In genomic region chr10:63375006-63375405, GRCh38 we compare ENCODE assay signal across 1 cellular context.
TF ChIP-seq lines count a peak whose summit lies in the region.

No MANE protein-coding gene starts in this region.

TF ChIP-seq in K562, 482 proteins besides CTCF, POLR2A, EP300 and RAD21:
- no peak for TF ChIP-seq MAZ (CRISPR knock-in tag; conservative IDR thresholded peaks at IDR 0.05 in 1 of 2, IDR thresholded peaks at IDR 0.05 in 1 of 2)
- TF ChIP-seq SPI1 (IDR thresholded peaks at IDR 0.05; ENCODE audit: borderline replicate concordance, low read depth, low read length), result no peak
- no peak for TF ChIP-seq DDX20 (tag; IDR thresholded peaks at IDR 0.05; ENCODE audit: low read depth)
- no peak for TF ChIP-seq RBFOX2 (IDR thresholded peaks at IDR 0.05; ENCODE audit: low read depth, low read length)
- TF ChIP-seq ARID3B (CRISPR knock-in tag; IDR thresholded peaks at IDR 0.05; ENCODE audit: borderline replicate concordance), result no peak
- no peak for TF ChIP-seq ZNF655 (CRISPR knock-in tag; IDR thresholded peaks at IDR 0.05)
- no peak for TF ChIP-seq PKNOX1 (IDR thresholded peaks at IDR 0.05)
- no peak for TF ChIP-seq POU5F1 (IDR thresholded peaks at IDR 0.05; ENCODE audit: borderline replicate concordance, low read depth, low read length, partially characterized antibody)
- TF ChIP-seq DNMT1 (IDR thresholded peaks at IDR 0.05), result no peak
- no peak for TF ChIP-seq SUPT5H (IDR thresholded peaks at IDR 0.05)
- no peak for TF ChIP-seq MXD1 (CRISPR knock-in tag; IDR thresholded peaks at IDR 0.05; ENCODE audit: borderline replicate concordance, poor library complexity, severe bottlenecking)
- no peak for TF ChIP-seq BCOR (IDR thresholded peaks at IDR 0.05)
- no peak for TF ChIP-seq ZNF407 (IDR thresholded peaks at IDR 0.05; ENCODE audit: low read depth)
- TF ChIP-seq ZNF184 (CRISPR knock-in tag; IDR thresholded peaks at IDR 0.05), result no peak
